In genomic region chr15:65214010-65214409, GRCh38 we compare ENCODE assay signal across 31 cellular contexts. TPM values are rescaled to one million over a fixed set of nuclear protein-coding genes. Genes with fewer than 3 reads are reported as not detected.
"Had no signal": no experiment of that assay in that cellular context is flagged by ENCODE, and none has a peak within 500 bp of the region (broad histone marks: within the 10 kb centered on the region; RNA-seq: fewer than 3 reads in every experiment).

No MANE protein-coding gene starts in this region.

- H3K9me3 Mint-ChIP-seq: dendritic cell treated with granulocyte-macrophage colony-stimulating factor and Interleukin-4, amounts not matched to agents 40 ng/mL and 50 ng/mL, for 4 days; neural crest cell; stimulated activated memory B cell treated with anti-CD40 and anti-IgM and Interleukin-4, amounts not matched to agents 10 μg/mL and 1 μg/mL and 100 μg/mL, for 72 hours had no signal

- H3K4me3 ChIP-seq: colonic mucosa, esophagus muscularis mucosa, heart right ventricle, left lung, prostate gland, right atrium auricular region, sigmoid colon, thoracic aorta, tibial nerve, upper lobe of left lung had no signal

- ATAC-seq: foreskin keratinocyte; left lung; naive thymus-derived CD8-positive, alpha-beta T cell; stimulated activated memory B cell treated with anti-CD40 and anti-IgM and Interleukin-4, amounts not matched to agents 10 μg/mL and 1 μg/mL and 100 μg/mL, for 72 hours; stimulated activated naive CD8-positive, alpha-beta T cell treated with anti-CD3 and anti-CD28 coated beads, Interleukin-15, Interleukin-2, amounts not matched to agents 100 U/mL and 50 U/mL, for 24 hours had no signal

- FAIRE-seq: endothelial cell of umbilical vein, islet of Langerhans, urothelium cell line had no signal

- H3K36me3 ChIP-seq: colonic mucosa, esophagus muscularis mucosa, heart right ventricle, left lung, prostate gland, right atrium auricular region, sigmoid colon, thoracic aorta, tibial nerve, upper lobe of left lung had no signal

- H3K4me1 Mint-ChIP-seq: neural crest cell; stimulated activated memory B cell treated with anti-CD40 and anti-IgM and Interleukin-4, amounts not matched to agents 10 μg/mL and 1 μg/mL and 100 μg/mL, for 72 hours had no signal

- H3K36me3 Mint-ChIP-seq: naive thymus-derived CD8-positive, alpha-beta T cell; stimulated activated memory B cell treated with anti-CD40 and anti-IgM and Interleukin-4, amounts not matched to agents 10 μg/mL and 1 μg/mL and 100 μg/mL, for 72 hours had no signal

- H3K27ac ChIP-seq: colonic mucosa, esophagus muscularis mucosa, foreskin keratinocyte, heart right ventricle, left lung, prostate gland, right atrium auricular region, sigmoid colon, thoracic aorta, tibial nerve, upper lobe of left lung had no signal

- H3K4me3 Mint-ChIP-seq: dendritic cell treated with granulocyte-macrophage colony-stimulating factor and Interleukin-4, amounts not matched to agents 40 ng/mL and 50 ng/mL, for 4 days; naive thymus-derived CD8-positive, alpha-beta T cell; neural crest cell; stimulated activated memory B cell treated with anti-CD40 and anti-IgM and Interleukin-4, amounts not matched to agents 10 μg/mL and 1 μg/mL and 100 μg/mL, for 72 hours had no signal

- H3K27ac Mint-ChIP-seq: dendritic cell treated with granulocyte-macrophage colony-stimulating factor and Interleukin-4, amounts not matched to agents 40 ng/mL and 50 ng/mL, for 4 days; stimulated activated memory B cell treated with anti-CD40 and anti-IgM and Interleukin-4, amounts not matched to agents 10 μg/mL and 1 μg/mL and 100 μg/mL, for 72 hours had no signal

- DNase-seq: colonic mucosa; effector CD8-positive, alpha-beta T cell; foreskin keratinocyte; glutamatergic neuron; heart right ventricle; hippocampal formation; left cardiac atrium; left lung; mammary epithelial cell; mesendoderm; midbrain; naive thymus-derived CD8-positive, alpha-beta T cell; nucleus accumbens; stimulated activated CD4-positive, alpha-beta T cell treated with anti-CD3 and anti-CD28 coated beads, Interleukin-4, amount 100 ng/mL, for 4 hours; stimulated activated naive CD8-positive, alpha-beta T cell treated with anti-CD3 and anti-CD28 coated beads, Interleukin-15, Interleukin-2, amounts not matched to agents 100 U/mL and 50 U/mL, for 24 hours; substantia nigra; upper lobe of left lung had no signal

- H3K27me3 Mint-ChIP-seq: dendritic cell treated with granulocyte-macrophage colony-stimulating factor and Interleukin-4, amounts not matched to agents 40 ng/mL and 50 ng/mL, for 4 days; naive thymus-derived CD8-positive, alpha-beta T cell; stimulated activated memory B cell treated with anti-CD40 and anti-IgM and Interleukin-4, amounts not matched to agents 10 μg/mL and 1 μg/mL and 100 μg/mL, for 72 hours had no signal

- H3K27me3 ChIP-seq: colonic mucosa, esophagus muscularis mucosa, foreskin keratinocyte, heart right ventricle, left lung, right atrium auricular region, sigmoid colon, tibial nerve, upper lobe of left lung had no signal

- H3K9me3 ChIP-seq: colonic mucosa, esophagus muscularis mucosa, heart right ventricle, left lung, prostate gland, right atrium auricular region, sigmoid colon, thoracic aorta, tibial nerve, upper lobe of left lung had no signal

- H3K4me1 ChIP-seq: colonic mucosa, foreskin keratinocyte, prostate gland had no signal

RNA-seq across cellular contexts. Expression of gene CILP, which starts 2.7 kb away (rescaled TPM):
- total RNA-seq: endothelial cell of umbilical vein, epithelial cell of proximal tubule, foreskin keratinocyte, kidney epithelial cell, mammary epithelial cell had no signal
- polyA plus RNA-seq: foreskin keratinocyte, mammary epithelial cell had no signal
